1 cellular context compared by ENCODE assay signal in the genomic region with DNA sequence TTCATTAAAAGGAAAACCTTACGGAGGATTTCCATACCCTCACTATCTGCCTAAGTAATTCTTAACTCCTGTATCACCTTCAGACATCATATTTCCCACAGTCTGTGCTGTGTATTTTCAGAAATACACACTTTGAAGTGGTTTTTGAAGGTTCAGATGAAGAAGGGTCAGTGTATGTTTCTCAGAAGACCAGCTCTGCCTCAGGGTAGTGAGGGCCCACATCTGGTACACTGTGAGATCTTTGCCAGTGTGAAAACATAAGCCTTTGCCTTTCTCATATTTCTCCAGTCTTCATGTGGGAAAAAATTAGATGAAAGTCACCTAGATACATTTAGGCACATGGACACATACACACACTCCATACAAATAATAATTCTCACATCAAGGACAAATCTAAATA.
TF ChIP-seq lines count a peak whose summit lies in the region.

No MANE protein-coding gene starts in this region.

TF ChIP-seq in GM23338, 12 proteins besides CTCF, POLR2A, EP300 and RAD21 (continued from another document):
- TF ChIP-seq, protein P1, sequence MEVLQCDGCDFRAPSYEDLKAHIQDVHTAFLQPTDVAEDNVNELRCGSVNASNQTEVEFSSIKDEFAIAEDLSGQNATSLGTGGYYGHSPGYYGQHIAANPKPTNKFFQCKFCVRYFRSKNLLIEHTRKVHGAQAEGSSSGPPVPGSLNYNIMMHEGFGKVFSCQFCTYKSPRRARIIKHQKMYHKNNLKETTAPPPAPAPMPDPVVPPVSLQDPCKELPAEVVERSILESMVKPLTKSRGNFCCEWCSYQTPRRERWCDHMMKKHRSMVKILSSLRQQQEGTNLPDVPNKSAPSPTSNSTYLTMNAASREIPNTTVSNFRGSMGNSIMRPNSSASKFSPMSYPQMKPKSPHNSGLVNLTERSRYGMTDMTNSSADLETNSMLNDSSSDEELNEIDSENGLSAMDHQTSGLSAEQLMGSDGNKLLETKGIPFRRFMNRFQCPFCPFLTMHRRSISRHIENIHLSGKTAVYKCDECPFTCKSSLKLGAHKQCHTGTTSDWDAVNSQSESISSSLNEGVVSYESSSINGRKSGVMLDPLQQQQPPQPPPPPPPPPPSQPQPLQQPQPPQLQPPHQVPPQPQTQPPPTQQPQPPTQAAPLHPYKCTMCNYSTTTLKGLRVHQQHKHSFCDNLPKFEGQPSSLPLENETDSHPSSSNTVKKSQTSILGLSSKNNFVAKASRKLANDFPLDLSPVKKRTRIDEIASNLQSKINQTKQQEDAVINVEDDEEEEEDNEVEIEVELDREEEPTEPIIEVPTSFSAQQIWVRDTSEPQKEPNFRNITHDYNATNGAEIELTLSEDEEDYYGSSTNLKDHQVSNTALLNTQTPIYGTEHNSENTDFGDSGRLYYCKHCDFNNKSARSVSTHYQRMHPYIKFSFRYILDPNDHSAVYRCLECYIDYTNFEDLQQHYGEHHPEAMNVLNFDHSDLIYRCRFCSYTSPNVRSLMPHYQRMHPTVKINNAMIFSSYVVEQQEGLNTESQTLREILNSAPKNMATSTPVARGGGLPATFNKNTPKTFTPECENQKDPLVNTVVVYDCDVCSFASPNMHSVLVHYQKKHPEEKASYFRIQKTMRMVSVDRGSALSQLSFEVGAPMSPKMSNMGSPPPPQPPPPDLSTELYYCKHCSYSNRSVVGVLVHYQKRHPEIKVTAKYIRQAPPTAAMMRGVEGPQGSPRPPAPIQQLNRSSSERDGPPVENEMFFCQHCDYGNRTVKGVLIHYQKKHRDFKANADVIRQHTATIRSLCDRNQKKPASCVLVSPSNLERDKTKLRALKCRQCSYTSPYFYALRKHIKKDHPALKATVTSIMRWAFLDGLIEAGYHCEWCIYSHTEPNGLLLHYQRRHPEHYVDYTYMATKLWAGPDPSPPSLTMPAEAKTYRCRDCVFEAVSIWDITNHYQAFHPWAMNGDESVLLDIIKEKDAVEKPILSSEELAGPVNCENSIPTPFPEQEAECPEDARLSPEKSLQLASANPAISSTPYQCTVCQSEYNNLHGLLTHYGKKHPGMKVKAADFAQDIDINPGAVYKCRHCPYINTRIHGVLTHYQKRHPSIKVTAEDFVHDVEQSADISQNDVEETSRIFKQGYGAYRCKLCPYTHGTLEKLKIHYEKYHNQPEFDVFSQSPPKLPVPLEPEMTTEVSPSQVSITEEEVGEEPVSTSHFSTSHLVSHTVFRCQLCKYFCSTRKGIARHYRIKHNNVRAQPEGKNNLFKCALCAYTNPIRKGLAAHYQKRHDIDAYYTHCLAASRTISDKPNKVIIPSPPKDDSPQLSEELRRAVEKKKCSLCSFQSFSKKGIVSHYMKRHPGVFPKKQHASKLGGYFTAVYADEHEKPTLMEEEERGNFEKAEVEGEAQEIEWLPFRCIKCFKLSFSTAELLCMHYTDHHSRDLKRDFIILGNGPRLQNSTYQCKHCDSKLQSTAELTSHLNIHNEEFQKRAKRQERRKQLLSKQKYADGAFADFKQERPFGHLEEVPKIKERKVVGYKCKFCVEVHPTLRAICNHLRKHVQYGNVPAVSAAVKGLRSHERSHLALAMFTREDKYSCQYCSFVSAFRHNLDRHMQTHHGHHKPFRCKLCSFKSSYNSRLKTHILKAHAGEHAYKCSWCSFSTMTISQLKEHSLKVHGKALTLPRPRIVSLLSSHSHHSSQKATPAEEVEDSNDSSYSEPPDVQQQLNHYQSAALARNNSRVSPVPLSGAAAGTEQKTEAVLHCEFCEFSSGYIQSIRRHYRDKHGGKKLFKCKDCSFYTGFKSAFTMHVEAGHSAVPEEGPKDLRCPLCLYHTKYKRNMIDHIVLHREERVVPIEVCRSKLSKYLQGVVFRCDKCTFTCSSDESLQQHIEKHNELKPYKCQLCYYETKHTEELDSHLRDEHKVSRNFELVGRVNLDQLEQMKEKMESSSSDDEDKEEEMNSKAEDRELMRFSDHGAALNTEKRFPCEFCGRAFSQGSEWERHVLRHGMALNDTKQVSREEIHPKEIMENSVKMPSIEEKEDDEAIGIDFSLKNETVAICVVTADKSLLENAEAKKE (CRISPR knock-in tag; IDR thresholded peaks at IDR 0.05), result no peak
- TF ChIP-seq, protein P2, sequence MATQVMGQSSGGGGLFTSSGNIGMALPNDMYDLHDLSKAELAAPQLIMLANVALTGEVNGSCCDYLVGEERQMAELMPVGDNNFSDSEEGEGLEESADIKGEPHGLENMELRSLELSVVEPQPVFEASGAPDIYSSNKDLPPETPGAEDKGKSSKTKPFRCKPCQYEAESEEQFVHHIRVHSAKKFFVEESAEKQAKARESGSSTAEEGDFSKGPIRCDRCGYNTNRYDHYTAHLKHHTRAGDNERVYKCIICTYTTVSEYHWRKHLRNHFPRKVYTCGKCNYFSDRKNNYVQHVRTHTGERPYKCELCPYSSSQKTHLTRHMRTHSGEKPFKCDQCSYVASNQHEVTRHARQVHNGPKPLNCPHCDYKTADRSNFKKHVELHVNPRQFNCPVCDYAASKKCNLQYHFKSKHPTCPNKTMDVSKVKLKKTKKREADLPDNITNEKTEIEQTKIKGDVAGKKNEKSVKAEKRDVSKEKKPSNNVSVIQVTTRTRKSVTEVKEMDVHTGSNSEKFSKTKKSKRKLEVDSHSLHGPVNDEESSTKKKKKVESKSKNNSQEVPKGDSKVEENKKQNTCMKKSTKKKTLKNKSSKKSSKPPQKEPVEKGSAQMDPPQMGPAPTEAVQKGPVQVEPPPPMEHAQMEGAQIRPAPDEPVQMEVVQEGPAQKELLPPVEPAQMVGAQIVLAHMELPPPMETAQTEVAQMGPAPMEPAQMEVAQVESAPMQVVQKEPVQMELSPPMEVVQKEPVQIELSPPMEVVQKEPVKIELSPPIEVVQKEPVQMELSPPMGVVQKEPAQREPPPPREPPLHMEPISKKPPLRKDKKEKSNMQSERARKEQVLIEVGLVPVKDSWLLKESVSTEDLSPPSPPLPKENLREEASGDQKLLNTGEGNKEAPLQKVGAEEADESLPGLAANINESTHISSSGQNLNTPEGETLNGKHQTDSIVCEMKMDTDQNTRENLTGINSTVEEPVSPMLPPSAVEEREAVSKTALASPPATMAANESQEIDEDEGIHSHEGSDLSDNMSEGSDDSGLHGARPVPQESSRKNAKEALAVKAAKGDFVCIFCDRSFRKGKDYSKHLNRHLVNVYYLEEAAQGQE (IDR thresholded peaks at IDR 0.05; ENCODE audit: unreplicated experiment), result no peak
- TF ChIP-seq JUNB (IDR thresholded peaks at IDR 0.05; ENCODE audit: unreplicated experiment), result no peak
